22 cellular contexts compared by ENCODE assay signal in genomic region chr10:33832124-33832787, GRCh38.
A peak's percentile ranks its signal among the peaks of the same experiment; 100 is the strongest.
DNase-seq lines count a peak whose midpoint lies in the region; ATAC-seq and TF ChIP-seq lines count a peak whose summit lies in the region.
"Had no signal": no experiment of that assay in that cellular context is flagged by ENCODE, and none has a peak within 500 bp of the region (broad histone marks: within the 10 kb centered on the region; RNA-seq: fewer than 3 reads in every experiment).

No MANE protein-coding gene starts in this region.

- peaks cover 33% of the 10 kb centered on the region for H3K4me1 Mint-ChIP-seq in neural progenitor cell
- no peaks in the 10 kb centered on the region for H3K4me1 Mint-ChIP-seq in CD4-positive, alpha-beta T cell (ENCODE audit: low read depth)

- intact Hi-C loops in CD4-positive, alpha-beta T cell (cut with DNase I, micrococcal nuclease): no loop called here

- H3K36me3 ChIP-seq in hepatocyte (replicated peaks; ENCODE audit: insufficient read depth, low read depth) (no peaks in the 10 kb centered on the region), neural progenitor cell (no peaks in the 10 kb centered on the region), brain microvascular endothelial cell (replicated peaks) (no peaks in the 10 kb centered on the region)
- H3K36me3 ChIP-seq: BLaER1 treated with 17β-estradiol and CSF1 and Interleukin-3, amounts not matched to agents 10 nM and 100 nM had no signal

- in situ Hi-C loops in SK-MEL-5 (cut with HindIII; ENCODE audit: low pct_unique_long_range_greater_than_20kb, low sequenced_read_pairs) (no loop called here), brain microvascular endothelial cell (cut with HindIII; ENCODE audit: low pct_ligation_motif_present, low sequenced_read_pairs) (no loop called here)

- H3K9me3 ChIP-seq in hepatocyte (ENCODE audit: low read depth) (no peaks in the 10 kb centered on the region), neural progenitor cell (ENCODE audit: low read depth) (no peaks in the 10 kb centered on the region)
- H3K9me3 ChIP-seq in CD4-positive, alpha-beta T cell (ENCODE audit: control insufficient read depth, low read length): no peaks in the 10 kb centered on the region
- H3K9me3 ChIP-seq: BLaER1 treated with 17β-estradiol and CSF1 and Interleukin-3, amounts not matched to agents 10 nM and 100 nM had no signal

- no peak for TF ChIP-seq CTCF in hepatocyte (IDR thresholded peaks at IDR 0.05; ENCODE audit: poor library complexity)
- no peak for TF ChIP-seq CTCF in neural progenitor cell (IDR thresholded peaks at IDR 0.05)
- no peak for TF ChIP-seq CTCF in brain microvascular endothelial cell (IDR thresholded peaks at IDR 0.05; ENCODE audit: low read depth, low read length, missing control alignments)
- no peak for TF ChIP-seq CTCF in CD4-positive, alpha-beta T cell (IDR thresholded peaks at IDR 0.05)

- H2AFZ ChIP-seq in hepatocyte: no peak overlapping the region
- H2AFZ ChIP-seq in neural progenitor cell (replicated peaks): no peak overlapping the region

- H3K27ac ChIP-seq in hepatocyte (no peak overlapping the region), neural progenitor cell (no peak overlapping the region), brain microvascular endothelial cell (no peak overlapping the region)
- H3K27ac ChIP-seq in CD4-positive, alpha-beta T cell (ENCODE audit: low read depth, low read length): no peak overlapping the region
- H3K27ac ChIP-seq: BLaER1 treated with 17β-estradiol and CSF1 and Interleukin-3, amounts not matched to agents 10 nM and 100 nM; SK-N-MC had no signal

- no peak overlapping the region for H3K9ac ChIP-seq in neural progenitor cell
- H3K9ac ChIP-seq: BLaER1 treated with 17β-estradiol and CSF1 and Interleukin-3, amounts not matched to agents 10 nM and 100 nM had no signal

- peaks cover 2% of the 10 kb centered on the region for H3K27me3 Mint-ChIP-seq in neural progenitor cell (ENCODE audit: insufficient read depth, low read depth)
- no peaks in the 10 kb centered on the region for H3K27me3 Mint-ChIP-seq in CD4-positive, alpha-beta T cell

- WGBS in hepatocyte (ENCODE audit: low lambda C conversion rate, missing lambda C conversion rate): 69% methylated on average over 4 of the region's 4 CpGs

- no peak for ATAC-seq in CD4-positive, alpha-beta T cell (ENCODE audit: poor library complexity)
- ATAC-seq: CD8-positive, alpha-beta T cell; GM12878 had no signal

- H3K9me3 Mint-ChIP-seq in neural progenitor cell: peaks cover 13% of the 10 kb centered on the region
- H3K9me3 Mint-ChIP-seq in CD4-positive, alpha-beta T cell: peaks cover 3% of the 10 kb centered on the region
- H3K9me3 Mint-ChIP-seq: CD8-positive, alpha-beta T cell had no signal

- no peaks in the 10 kb centered on the region for H3K36me3 Mint-ChIP-seq in neural progenitor cell
- no peaks in the 10 kb centered on the region for H3K36me3 Mint-ChIP-seq in CD4-positive, alpha-beta T cell (ENCODE audit: low read depth)
- H3K36me3 Mint-ChIP-seq: CD8-positive, alpha-beta T cell had no signal

- DNase-seq in HuH-7.5 (ENCODE audit: low spot score) (peak; percentile 16), SK-MEL-5 (ENCODE audit: low read depth, low spot score) (peak; percentile 55), hepatocyte (ENCODE audit: low spot score) (no peak), neural progenitor cell (ENCODE audit: low spot score) (no peak), brain microvascular endothelial cell (no peak), COR-L47 (lab: John Stamatoyannopoulos, UW) (no peak), anterior cingulate cortex (lab: John Stamatoyannopoulos, UW) (no peak)
- DNase-seq in CD4-positive, alpha-beta T cell: no peak
- DNase-seq: CD8-positive, alpha-beta T cell; DMS79; H7; MM.1S; NCI-H1092; NCI-H1436; NCI-H1930; NCI-H226; NCI-H524; Right ventricle myocardium superior; T-helper 1 cell had no signal

- peaks cover 19% of the 10 kb centered on the region for H3F3A ChIP-seq in neural progenitor cell (ENCODE audit: low read depth)

- H3K79me2 ChIP-seq in hepatocyte: no peaks in the 10 kb centered on the region
- H3K79me2 ChIP-seq in neural progenitor cell (ENCODE audit: low read depth): no peaks in the 10 kb centered on the region

- H3K4me2 ChIP-seq in hepatocyte (peak overlapping the region; percentile 46), neural progenitor cell (peak overlapping the region; percentile 6)
- H3K4me2 ChIP-seq: BLaER1 treated with 17β-estradiol and CSF1 and Interleukin-3, amounts not matched to agents 10 nM and 100 nM had no signal

- no peaks in the 10 kb centered on the region for H3K9me2 ChIP-seq in hepatocyte (replicated peaks; ENCODE audit: insufficient read depth)

- no peak overlapping the region for H3K27ac Mint-ChIP-seq in neural progenitor cell
- no peak overlapping the region for H3K27ac Mint-ChIP-seq in CD4-positive, alpha-beta T cell
- H3K27ac Mint-ChIP-seq: CD8-positive, alpha-beta T cell had no signal

- H3K4me1 ChIP-seq in hepatocyte (ENCODE audit: insufficient read depth): no peaks in the 10 kb centered on the region
- peaks cover 34% of the 10 kb centered on the region for H3K4me1 ChIP-seq in neural progenitor cell
- H3K4me1 ChIP-seq: BLaER1 treated with 17β-estradiol and CSF1 and Interleukin-3, amounts not matched to agents 10 nM and 100 nM had no signal

- CTCF ChIA-PET in CD4-positive, alpha-beta T cell (lab: Charles Lee): no interaction called here

- no peak overlapping the region for H3K4me3 Mint-ChIP-seq in neural progenitor cell
- no peak overlapping the region for H3K4me3 Mint-ChIP-seq in CD4-positive, alpha-beta T cell
- H3K4me3 Mint-ChIP-seq: CD8-positive, alpha-beta T cell had no signal

- POLR2A ChIA-PET in CD4-positive, alpha-beta T cell (lab: Charles Lee): no interaction called here

- H4K20me1 ChIP-seq in hepatocyte (ENCODE audit: insufficient read depth, poor library complexity, severe bottlenecking) (no peaks in the 10 kb centered on the region), neural progenitor cell (ENCODE audit: low read depth) (no peaks in the 10 kb centered on the region)
- H4K20me1 ChIP-seq: BLaER1 treated with 17β-estradiol and CSF1 and Interleukin-3, amounts not matched to agents 10 nM and 100 nM had no signal

- H3K27me3 ChIP-seq in hepatocyte (no peaks in the 10 kb centered on the region), neural progenitor cell (no peaks in the 10 kb centered on the region), brain microvascular endothelial cell (replicated peaks) (no peaks in the 10 kb centered on the region)
- H3K27me3 ChIP-seq in CD4-positive, alpha-beta T cell (ENCODE audit: control insufficient read depth, insufficient read depth, low read length): peaks cover 4% of the 10 kb centered on the region
- H3K27me3 ChIP-seq: BLaER1 treated with 17β-estradiol and CSF1 and Interleukin-3, amounts not matched to agents 10 nM and 100 nM had no signal

- H3K4me3 ChIP-seq in hepatocyte: no peak overlapping the region
- no peak overlapping the region for H3K4me3 ChIP-seq in neural progenitor cell
- no peak overlapping the region for H3K4me3 ChIP-seq in brain microvascular endothelial cell (ENCODE audit: low read depth, low read length)
- H3K4me3 ChIP-seq: BLaER1 treated with 17β-estradiol and CSF1 and Interleukin-3, amounts not matched to agents 10 nM and 100 nM; GM12878; SK-N-MC had no signal

Comparison
In these comparisons a context has a peak if more than half of its experiments do, and no peak if none do; other contexts are left out.
1. DNase-seq: peak in HuH-7.5 (single experiment) and SK-MEL-5 (single experiment); none in hepatocyte (single experiment), neural progenitor cell (single experiment), brain microvascular endothelial cell (single experiment), COR-L47 (single experiment), CD4-positive, alpha-beta T cell (0 of 10) and anterior cingulate cortex (0 of 58).